Comparison of ENCODE assay signal across 7 cellular contexts in the genomic region with DNA sequence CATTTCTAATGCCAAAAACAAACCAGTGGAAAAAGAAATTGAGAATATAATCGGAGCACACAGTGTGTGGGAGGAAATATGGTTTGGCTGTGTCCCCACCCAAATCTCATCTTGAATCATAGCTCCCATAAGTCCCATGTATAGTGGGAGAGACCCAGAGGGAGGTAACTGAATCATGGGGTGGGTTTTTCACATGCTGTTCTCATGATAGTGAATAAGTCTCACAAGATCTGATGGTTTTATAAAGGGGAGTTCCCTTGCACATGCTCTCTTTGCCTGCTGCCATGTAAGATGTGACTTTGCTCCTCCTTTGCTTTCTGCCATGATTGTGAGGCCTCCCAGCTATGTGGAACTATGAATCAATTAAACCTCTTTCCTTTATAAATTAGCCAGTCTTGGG.
DNase-seq lines count a peak whose midpoint lies in the region; ATAC-seq and TF ChIP-seq lines count a peak whose summit lies in the region.
"Not testable (repeated sequence)": the region's sequence is repeated elsewhere in the genome, so short reads cannot be mapped to it uniquely, and the experiment has no call there.

No MANE protein-coding gene starts in this region.

- H3K79me2 ChIP-seq in mammary epithelial cell (ENCODE audit: insufficient read depth, low read length), result peaks cover 91% of the 10 kb centered on the region

- H3K23ac ChIP-seq in mesenchymal stem cell (ENCODE audit: low read length in 2 of 2), result not testable (repeated sequence)

- not testable (repeated sequence) for H3K4me1 ChIP-seq in mammary epithelial cell (ENCODE audit: insufficient read depth, low read length); mesenchymal stem cell (ENCODE audit: control insufficient read depth, insufficient read depth, low read depth, low read length)

- H3K36me3 ChIP-seq in mammary epithelial cell (ENCODE audit: insufficient read depth, low read length); mesenchymal stem cell (ENCODE audit: control insufficient read depth in 1 of 2, insufficient read depth in 2 of 2, low read depth in 1 of 2, low read length in 2 of 2): not testable (repeated sequence)

- not testable (repeated sequence) for H3K4ac ChIP-seq in mesenchymal stem cell (ENCODE audit: low read depth in 1 of 2, low read length in 2 of 2)

- not testable (repeated sequence) for H2AFZ ChIP-seq in mammary epithelial cell (ENCODE audit: low read depth, low read length); mesenchymal stem cell (ENCODE audit: low read depth, low read length)

- H3K14ac ChIP-seq in mesenchymal stem cell (ENCODE audit: low read length in 2 of 2), result not testable (repeated sequence)

- H2BK12ac ChIP-seq in mesenchymal stem cell (ENCODE audit: low read length in 2 of 2), result not testable (repeated sequence)

- not testable (repeated sequence) for H4K8ac ChIP-seq in mesenchymal stem cell (ENCODE audit: low read length)

- not testable (repeated sequence) for H3K27ac ChIP-seq in mammary epithelial cell (ENCODE audit: insufficient read depth, low read depth, low read length); mesenchymal stem cell (ENCODE audit: low read length, poor library complexity, severe bottlenecking)

- H3K9me3 Mint-ChIP-seq in activated T-cell treated with anti-CD3 and anti-CD28 coated beads, Interleukin-2, amount 50 U/mL, for 72 hours, result peaks cover 14 to 15% of the 10 kb centered on the region in 2 donors
- H3K9me3 Mint-ChIP-seq in activated naive CD4-positive, alpha-beta T cell treated with anti-CD3 and anti-CD28 coated beads, Interleukin-2, amount 50 U/mL, for 72 hours, result peaks cover 16 to 29% of the 10 kb centered on the region in 2 donors
- not testable (repeated sequence) for H3K9me3 Mint-ChIP-seq in stimulated activated effector memory CD8-positive, alpha-beta T cell treated with anti-CD3 and anti-CD28 coated beads, Interleukin-12 subunit alpha, Interleukin-12 subunit beta, amount 100 ng/mL, for 72 hours

- not testable (repeated sequence) for H3K27me3 Mint-ChIP-seq in activated T-cell treated with anti-CD3 and anti-CD28 coated beads, Interleukin-2, amount 50 U/mL, for 72 hours (ENCODE audit: low read depth)

- TF ChIP-seq CTCF in mammary epithelial cell (conservative IDR thresholded peaks at IDR 0.05 in 1 of 2, IDR thresholded peaks at IDR 0.05 in 1 of 2; ENCODE audit: extremely low read depth in 1 of 2, insufficient read depth in 1 of 2, low read depth in 1 of 2, low read length in 2 of 2), result not testable (repeated sequence)

- ATAC-seq in activated T-cell treated with anti-CD3 and anti-CD28 coated beads, Interleukin-2, amount 50 U/mL, for 72 hours (replicated peaks in 1 of 2), result peak; percentile 62 to 78
- peak; percentile 81 to 93 for ATAC-seq in activated naive CD4-positive, alpha-beta T cell treated with anti-CD3 and anti-CD28 coated beads, Interleukin-2, amount 50 U/mL, for 72 hours
- ATAC-seq in stimulated activated effector memory CD8-positive, alpha-beta T cell treated with anti-CD3 and anti-CD28 coated beads, Interleukin-12 subunit alpha, Interleukin-12 subunit beta, amount 100 ng/mL, for 72 hours, result peak; percentile 82

- not testable (repeated sequence) for H4K91ac ChIP-seq in mesenchymal stem cell (ENCODE audit: low read length)

- dilution Hi-C loops in mammary epithelial cell (cut with HindIII; ENCODE audit: low sequenced_read_pairs), result not testable (repeated sequence)

- H3K9me3 ChIP-seq in mammary epithelial cell (replicated peaks; ENCODE audit: insufficient read depth, low read length); mesenchymal stem cell (ENCODE audit: control insufficient read depth, low read length): not testable (repeated sequence)

- CTCF ChIA-PET in mammary epithelial cell (lab: Charles Lee; ENCODE audit: low non-redundant PET), result not testable (repeated sequence)

- H2BK5ac ChIP-seq in mesenchymal stem cell (ENCODE audit: low read depth, low read length, poor library complexity, severe bottlenecking), result not testable (repeated sequence)

- not testable (repeated sequence) for H4K20me1 ChIP-seq in mammary epithelial cell (ENCODE audit: insufficient read depth, low read length)

- H3K27me3 ChIP-seq in mammary epithelial cell (ENCODE audit: insufficient read depth, low read length); mesenchymal stem cell (ENCODE audit: control insufficient read depth in 1 of 2, insufficient read depth in 1 of 2, low read length in 2 of 2): not testable (repeated sequence)

- H3K27ac Mint-ChIP-seq in activated T-cell treated with anti-CD3 and anti-CD28 coated beads, Interleukin-2, amount 50 U/mL, for 72 hours, result peak overlapping the region; percentile 89
- H3K27ac Mint-ChIP-seq in activated naive CD4-positive, alpha-beta T cell treated with anti-CD3 and anti-CD28 coated beads, Interleukin-2, amount 50 U/mL, for 72 hours, result peak overlapping the region; percentile 13 to 80
- H3K27ac Mint-ChIP-seq in stimulated activated effector memory CD8-positive, alpha-beta T cell treated with anti-CD3 and anti-CD28 coated beads, Interleukin-12 subunit alpha, Interleukin-12 subunit beta, amount 100 ng/mL, for 72 hours, result peak overlapping the region; percentile 80

- H3K79me1 ChIP-seq in mesenchymal stem cell (replicated peaks; ENCODE audit: low read length, poor library complexity, severe bottlenecking), result peaks cover 23% of the 10 kb centered on the region

- not testable (repeated sequence) for BruUV-seq in mammary epithelial cell (replicated peaks; lab: Mats Ljungman, UMichigan)

- in situ Hi-C loops in mammary epithelial cell (cut with MboI; ENCODE audit: low sequenced_read_pairs in 2 of 2), result not testable (repeated sequence)

- peak; percentile 6 for DNase-seq in ELR (ENCODE audit: low read depth)
- peak; percentile 30 for DNase-seq in activated CD4-positive, alpha-beta T cell treated with anti-CD3 and anti-CD28 coated beads for 48 hours
- peak in 1 of 2 donors; percentile 19 for DNase-seq in activated T-cell treated with anti-CD3 and anti-CD28 coated beads, Interleukin-2, amount 50 U/mL, for 72 hours
- not testable (repeated sequence) for DNase-seq in activated naive CD4-positive, alpha-beta T cell treated with anti-CD3 and anti-CD28 coated beads, Interleukin-2, amount 50 U/mL, for 72 hours (ENCODE audit: low spot score in 2 of 2); mesenchymal stem cell; stimulated activated effector memory CD8-positive, alpha-beta T cell treated with anti-CD3 and anti-CD28 coated beads, Interleukin-12 subunit alpha, Interleukin-12 subunit beta, amount 100 ng/mL, for 72 hours (ENCODE audit: low spot score in 2 of 2)
- peak; percentile 49 for DNase-seq in mammary epithelial cell

- H3K9ac ChIP-seq in mammary epithelial cell (ENCODE audit: insufficient read depth, low read length), result not testable (repeated sequence)
- H3K9ac ChIP-seq in mesenchymal stem cell (ENCODE audit: low read length), result peak overlapping the region; percentile 47

- H2AK5ac ChIP-seq in mesenchymal stem cell (ENCODE audit: low read length, severe bottlenecking), result not testable (repeated sequence)

- H3K4me3 ChIP-seq in mammary epithelial cell (replicated peaks in 1 of 3; ENCODE audit: insufficient read depth in 1 of 3, low read depth in 2 of 3, low read length in 3 of 3); mesenchymal stem cell (ENCODE audit: insufficient read depth in 1 of 2, low read depth in 1 of 2, low read length in 2 of 2): not testable (repeated sequence)

- H2BK15ac ChIP-seq in mesenchymal stem cell (ENCODE audit: low read depth, poor library complexity, severe bottlenecking), result not testable (repeated sequence)

- 60% methylated on average over 1 of the region's 1 CpG for WGBS in mammary epithelial cell (ENCODE audit: low coverage, missing lambda C conversion rate)
- WGBS in mesenchymal stem cell, result no CpG with 5 or more reads among the region's 1 CpG

- peak overlapping the region in 1 of 2 donors; percentile 59 for H3K4me3 Mint-ChIP-seq in activated T-cell treated with anti-CD3 and anti-CD28 coated beads, Interleukin-2, amount 50 U/mL, for 72 hours
- not testable (repeated sequence) for H3K4me3 Mint-ChIP-seq in stimulated activated effector memory CD8-positive, alpha-beta T cell treated with anti-CD3 and anti-CD28 coated beads, Interleukin-12 subunit alpha, Interleukin-12 subunit beta, amount 100 ng/mL, for 72 hours

- H2BK120ac ChIP-seq in mesenchymal stem cell (ENCODE audit: low read depth, low read length), result not testable (repeated sequence)

- peaks cover 16 to 41% of the 10 kb centered on the region in 2 donors for H3K36me3 Mint-ChIP-seq in activated T-cell treated with anti-CD3 and anti-CD28 coated beads, Interleukin-2, amount 50 U/mL, for 72 hours (ENCODE audit: insufficient read depth in 2 of 2)
- peaks cover 21 to 49% of the 10 kb centered on the region in 2 donors for H3K36me3 Mint-ChIP-seq in activated naive CD4-positive, alpha-beta T cell treated with anti-CD3 and anti-CD28 coated beads, Interleukin-2, amount 50 U/mL, for 72 hours
- H3K36me3 Mint-ChIP-seq in stimulated activated effector memory CD8-positive, alpha-beta T cell treated with anti-CD3 and anti-CD28 coated beads, Interleukin-12 subunit alpha, Interleukin-12 subunit beta, amount 100 ng/mL, for 72 hours, result not testable (repeated sequence)

- intact Hi-C loops in mammary epithelial cell (cut with micrococcal nuclease), result not testable (repeated sequence)

- H3K4me1 Mint-ChIP-seq in activated T-cell treated with anti-CD3 and anti-CD28 coated beads, Interleukin-2, amount 50 U/mL, for 72 hours (ENCODE audit: low read depth), result peaks cover 45% of the 10 kb centered on the region
- peaks cover 49% of the 10 kb centered on the region for H3K4me1 Mint-ChIP-seq in stimulated activated effector memory CD8-positive, alpha-beta T cell treated with anti-CD3 and anti-CD28 coated beads, Interleukin-12 subunit alpha, Interleukin-12 subunit beta, amount 100 ng/mL, for 72 hours

- not testable (repeated sequence) for H3K18ac ChIP-seq in mesenchymal stem cell (ENCODE audit: low read depth in 1 of 2, low read length in 2 of 2)

- not testable (repeated sequence) for H3K4me2 ChIP-seq in mammary epithelial cell (ENCODE audit: insufficient read depth, low read depth, low read length); mesenchymal stem cell (ENCODE audit: low read length, poor library complexity, severe bottlenecking)
